In genomic region chr1:36118396-36118795, GRCh38 we compare ENCODE assay signal across 22 cellular contexts. TPM values are rescaled to one million over a fixed set of nuclear protein-coding genes. Genes with fewer than 3 reads are reported as not detected.
"Had no signal": no experiment of that assay in that cellular context is flagged by ENCODE, and none has a peak within 500 bp of the region (broad histone marks: within the 10 kb centered on the region; RNA-seq: fewer than 3 reads in every experiment).

No MANE protein-coding gene starts in this region.

- H3K27ac Mint-ChIP-seq: activated CD4-positive, alpha-beta memory T cell treated with anti-CD3 and anti-CD28 coated beads, Interleukin-2, amount 10 ng/mL, durations not matched to agents 7 days and 5 days; activated naive CD8-positive, alpha-beta T cell treated with anti-CD3 and anti-CD28 coated beads for 36 hours; natural killer cell; progenitor cell of endocrine pancreas had no signal

- H3K36me3 Mint-ChIP-seq: activated naive CD8-positive, alpha-beta T cell treated with anti-CD3 and anti-CD28 coated beads for 36 hours; natural killer cell had no signal

- H3K4me3 Mint-ChIP-seq: activated CD4-positive, alpha-beta memory T cell treated with anti-CD3 and anti-CD28 coated beads, Interleukin-2, amount 10 ng/mL, durations not matched to agents 7 days and 5 days; activated naive CD8-positive, alpha-beta T cell treated with anti-CD3 and anti-CD28 coated beads for 36 hours; natural killer cell had no signal

- H3K9me3 ChIP-seq: spleen, testis, upper lobe of right lung had no signal

- ATAC-seq: left ventricle myocardium superior, natural killer cell, upper lobe of right lung had no signal

- DNase-seq: activated CD4-positive, alpha-beta memory T cell treated with anti-CD3 and anti-CD28 coated beads, Interleukin-2, amount 10 ng/mL, durations not matched to agents 7 days and 5 days; activated CD4-positive, alpha-beta T cell treated with anti-CD3 and anti-CD28 coated beads for 48 hours; activated gamma-delta T cell treated with Interleukin-2 at 50 U/mL for 16 hours; activated naive CD8-positive, alpha-beta T cell treated with anti-CD3 and anti-CD28 coated beads for 36 hours; cerebellar nuclear complex; cortex of kidney; foreskin melanocyte; glutamatergic neuron; hippocampal formation; left ventricle myocardium superior; mammary epithelial cell; midbrain; natural killer cell; retina; spleen; stimulated activated CD4-positive, alpha-beta T cell treated with anti-CD3 and anti-CD28 coated beads, Interleukin-4, amount 100 ng/mL, for 1 hour; stimulated activated naive CD4-positive, alpha-beta T cell; T1000; testis; upper lobe of right lung had no signal

- H3K27me3 ChIP-seq: testis, upper lobe of right lung had no signal

- H3K36me3 ChIP-seq: spleen, upper lobe of right lung had no signal

- H3K9me3 Mint-ChIP-seq: activated CD4-positive, alpha-beta memory T cell treated with anti-CD3 and anti-CD28 coated beads, Interleukin-2, amount 10 ng/mL, durations not matched to agents 7 days and 5 days; activated naive CD8-positive, alpha-beta T cell treated with anti-CD3 and anti-CD28 coated beads for 36 hours; natural killer cell had no signal

- H3K27ac ChIP-seq: testis, upper lobe of right lung had no signal

- H3K4me3 ChIP-seq: spleen, testis, upper lobe of right lung had no signal

RNA-seq across cellular contexts. Expression of gene COL8A2, which starts 6.6 kb away (rescaled TPM):
- total RNA-seq: activated CD4-positive, alpha-beta memory T cell treated with anti-CD3 and anti-CD28 coated beads, Interleukin-2, amount 10 ng/mL, durations not matched to agents 7 days and 5 days; T-helper 1 cell treated with Interleukin-12 subunit alpha and Interleukin-12 subunit beta and Interleukin-4 antibody, amounts not matched to agents 30 ng/mL and 1 ng/mL, for 36 hours had no signal

RNA-seq across cellular contexts. Expression of gene TEKT2, which starts 34.5 kb away (rescaled TPM):
- total RNA-seq: activated CD4-positive, alpha-beta memory T cell treated with anti-CD3 and anti-CD28 coated beads, Interleukin-2, amount 10 ng/mL, durations not matched to agents 7 days and 5 days; left ventricle myocardium superior; mammary epithelial cell; spleen had no signal
- polyA plus RNA-seq: mammary epithelial cell had no signal
